In the genomic region with DNA sequence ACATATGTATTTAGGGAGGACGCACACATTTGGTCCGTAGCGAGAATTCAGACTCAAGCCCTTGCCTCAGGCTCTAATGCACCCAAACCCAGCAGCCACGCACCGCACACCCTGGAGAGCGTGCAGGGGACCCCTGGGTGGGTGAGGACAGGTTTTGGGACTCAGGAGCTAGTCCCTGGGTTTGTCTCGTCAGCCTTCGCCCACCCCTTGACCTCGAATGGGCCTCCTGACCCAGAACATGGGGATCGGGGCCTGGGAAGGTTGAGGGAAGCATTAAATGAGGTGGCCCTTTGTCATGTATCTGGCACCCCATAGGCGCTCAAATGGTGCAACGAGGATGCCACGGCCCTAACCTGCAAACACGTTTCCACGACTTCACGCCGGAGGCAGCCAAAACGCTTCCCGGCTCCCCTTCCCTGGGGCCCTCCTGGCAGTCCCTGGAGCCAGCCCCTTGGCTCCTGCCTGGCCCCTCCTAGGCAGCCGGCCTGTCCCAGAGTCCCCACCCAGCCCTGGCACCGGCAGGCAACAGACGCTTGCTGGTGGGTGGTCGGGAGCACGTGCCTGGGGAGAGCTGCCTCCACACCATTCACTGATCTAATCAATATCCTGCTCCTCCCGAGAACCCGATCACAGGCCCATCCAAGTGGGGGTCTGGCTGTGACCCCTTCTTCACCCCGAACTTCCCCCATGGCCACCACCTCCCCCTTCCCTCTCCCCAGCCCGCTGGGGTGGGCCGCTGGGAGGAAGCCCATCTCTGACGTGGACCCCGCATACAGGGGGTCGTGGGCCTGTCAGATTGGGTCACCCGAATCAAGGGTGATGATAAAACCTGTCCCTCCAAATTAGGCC, we compare ENCODE assay signal across 22 cellular contexts. TPM values are rescaled to one million over a fixed set of nuclear protein-coding genes. Genes with fewer than 3 reads are reported as not detected.
DNase-seq lines count a peak whose midpoint lies in the region; ATAC-seq and TF ChIP-seq lines count a peak whose summit lies in the region.
"Had no signal": no experiment of that assay in that cellular context is flagged by ENCODE, and none has a peak within 500 bp of the region (broad histone marks: within the 10 kb centered on the region; RNA-seq: fewer than 3 reads in every experiment).

No MANE protein-coding gene starts in this region.

- peaks cover 3% of the 10 kb centered on the region for H3K27me3 Mint-ChIP-seq in neural progenitor cell (ENCODE audit: insufficient read depth, low read depth)
- H3K27me3 Mint-ChIP-seq: CD4-positive, CD25-positive, alpha-beta regulatory T cell had no signal

- no peaks in the 10 kb centered on the region for H4K20me1 ChIP-seq in neural progenitor cell (ENCODE audit: low read depth)

- H3K9me3 ChIP-seq in heart right ventricle (peaks cover 0 to 8% (median 0%) of the 10 kb centered on the region in 11 donors), iPS-15b (ENCODE audit: control insufficient read depth, insufficient read depth, low read length) (no peaks in the 10 kb centered on the region), neural progenitor cell (ENCODE audit: low read depth) (no peaks in the 10 kb centered on the region)
- H3K9me3 ChIP-seq: BE2C had no signal

- peaks cover 14 to 32% (median 17%) of the 10 kb centered on the region in 9 donors for H3K4me1 ChIP-seq in heart right ventricle
- H3K4me1 ChIP-seq in iPS-15b (ENCODE audit: control insufficient read depth, insufficient read depth, low read length): peaks cover 7% of the 10 kb centered on the region
- peaks cover 20% of the 10 kb centered on the region for H3K4me1 ChIP-seq in neural progenitor cell
- H3K4me1 ChIP-seq: BE2C had no signal

- H3K27ac Mint-ChIP-seq in neural progenitor cell: peak overlapping the region; percentile 74
- H3K27ac Mint-ChIP-seq: CD4-positive, CD25-positive, alpha-beta regulatory T cell had no signal

- intact Hi-C loops in left cardiac atrium (cut with DNase I): no loop called here
- intact Hi-C loops in heart right ventricle (cut with DNase I): no loop called here

- peaks cover 3% of the 10 kb centered on the region for H3K9me3 Mint-ChIP-seq in neural progenitor cell

- H2AFZ ChIP-seq in neural progenitor cell (replicated peaks): no peak overlapping the region

- H3K4me3 ChIP-seq in heart right ventricle (no peak overlapping the region), iPS-15b (ENCODE audit: low read depth, low read length) (peak overlapping the region; percentile 8), neural progenitor cell (no peak overlapping the region)
- H3K4me3 ChIP-seq: K562 had no signal

- DNase-seq in left cardiac atrium (peak; percentile 15), heart right ventricle (no peak), neural progenitor cell (ENCODE audit: low spot score) (no peak), NCI-H2081 treated with DMSO at 0.1 percent for 48 hours (lab: John Stamatoyannopoulos, UW) (no peak)
- DNase-seq in stimulated activated CD4-positive, alpha-beta T cell treated with anti-CD3 and anti-CD28 coated beads, Interleukin-2, amount 100 ng/mL, for 48 hours: no peak
- DNase-seq: BE2C; CD4-positive, CD25-positive, alpha-beta regulatory T cell; COR-L47; DMS 273 treated with DMSO at 0.1 percent for 48 hours; DND-41; NCI-H1092 treated with DMSO at 0.1 percent for 48 hours; NCI-H146; NCI-H510A; NCI-H774; PC-3; RPMI8226 had no signal

- H3K79me2 ChIP-seq in neural progenitor cell (ENCODE audit: low read depth): no peaks in the 10 kb centered on the region

- TF ChIP-seq CTCF in heart right ventricle (IDR thresholded peaks at IDR 0.05): no peak
- TF ChIP-seq CTCF in neural progenitor cell (IDR thresholded peaks at IDR 0.05): no peak

- H3K36me3 ChIP-seq in heart right ventricle (no peaks in the 10 kb centered on the region), iPS-15b (ENCODE audit: control insufficient read depth, insufficient read depth, low read length) (no peaks in the 10 kb centered on the region), neural progenitor cell (no peaks in the 10 kb centered on the region)
- H3K36me3 ChIP-seq: BE2C had no signal

- H3K4me2 ChIP-seq in neural progenitor cell: no peak overlapping the region

- no peak for ATAC-seq in left cardiac atrium
- ATAC-seq in heart right ventricle: no peak
- ATAC-seq in HG03097 (IDR thresholded peaks at IDR 0.05; ENCODE audit: low FRiP score, unreplicated experiment): no peak
- no peak for ATAC-seq in HG02981 (IDR thresholded peaks at IDR 0.05; ENCODE audit: unreplicated experiment)
- ATAC-seq: HCT116, K562, PC-3 had no signal

- no peak overlapping the region for H3K4me3 Mint-ChIP-seq in neural progenitor cell
- H3K4me3 Mint-ChIP-seq: CD4-positive, CD25-positive, alpha-beta regulatory T cell had no signal

- H3K27me3 ChIP-seq in heart right ventricle (no peaks in the 10 kb centered on the region), iPS-15b (ENCODE audit: control insufficient read depth, insufficient read depth, low read length) (peaks cover 24% of the 10 kb centered on the region), neural progenitor cell (no peaks in the 10 kb centered on the region)
- H3K27me3 ChIP-seq: BE2C had no signal

- H3K4me1 Mint-ChIP-seq in neural progenitor cell: peaks cover 23% of the 10 kb centered on the region
- H3K4me1 Mint-ChIP-seq: CD4-positive, CD25-positive, alpha-beta regulatory T cell had no signal

- H3K27ac ChIP-seq in heart right ventricle (no peak overlapping the region), neural progenitor cell (no peak overlapping the region)

- peaks cover 11% of the 10 kb centered on the region for H3F3A ChIP-seq in neural progenitor cell (ENCODE audit: low read depth)

- H3K9ac ChIP-seq in iPS-15b (ENCODE audit: low read depth, low read length): no peak overlapping the region
- H3K9ac ChIP-seq in neural progenitor cell: no peak overlapping the region

- 90 to 94% methylated on average over 33 of the region's 33 CpGs for WGBS in heart right ventricle, 2 donors

- no peaks in the 10 kb centered on the region for H3K36me3 Mint-ChIP-seq in neural progenitor cell
- H3K36me3 Mint-ChIP-seq: CD4-positive, CD25-positive, alpha-beta regulatory T cell had no signal

RNA-seq across cellular contexts. Expression of a gene that starts 5.4 kb away (rescaled TPM):
- total RNA-seq in left cardiac atrium (under 1 TPM in 1 of 2 donors, not detected in 1; 0.06 TPM), heart right ventricle (under 1 TPM in 6 of 10 donors, not detected in 4; 0.12 to 0.23 (median 0.15) TPM), neural progenitor cell (ENCODE audit: low replicate concordance) (0.09 TPM in 1 of 2 replicates, not detected in the other)
- polyA plus RNA-seq in heart right ventricle: under 1 TPM; 0.03 to 0.59 TPM
- total RNA-seq: CD4-positive, CD25-positive, alpha-beta regulatory T cell; G401; K562; PC-3 had no signal
- polyA plus RNA-seq: CD4-positive, CD25-positive, alpha-beta regulatory T cell; K562 had no signal
